In the genomic region with DNA sequence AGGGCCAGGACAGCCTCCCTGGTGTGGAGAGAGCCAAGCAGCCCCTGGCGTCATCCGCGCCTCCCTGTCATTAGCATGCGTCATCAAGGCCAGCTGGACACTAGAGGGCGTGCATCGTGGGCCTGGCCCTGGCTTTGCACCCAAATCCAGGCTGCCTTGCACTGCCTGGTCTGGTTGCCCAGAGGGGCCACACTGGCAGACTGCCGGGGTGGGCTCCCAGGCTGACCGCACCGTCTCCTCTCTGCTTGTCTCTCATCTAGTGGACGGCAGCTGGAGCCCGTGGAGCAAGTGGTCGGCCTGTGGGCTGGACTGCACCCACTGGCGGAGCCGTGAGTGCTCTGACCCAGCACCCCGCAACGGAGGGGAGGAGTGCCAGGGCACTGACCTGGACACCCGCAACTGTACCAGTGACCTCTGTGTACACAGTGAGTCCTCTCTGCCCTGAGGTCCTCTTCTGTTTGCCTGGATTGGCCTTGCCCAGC, we compare ENCODE assay signal across 9 cellular contexts. TPM values are rescaled to one million over a fixed set of nuclear protein-coding genes. Genes with fewer than 3 reads are reported as not detected.
A peak's percentile ranks its signal among the peaks of the same experiment; 100 is the strongest.
DNase-seq lines count a peak whose midpoint lies in the region; ATAC-seq, FAIRE-seq and TF ChIP-seq lines count a peak whose summit lies in the region.
"Had no signal": no experiment of that assay in that cellular context is flagged by ENCODE, and none has a peak within 500 bp of the region (broad histone marks: within the 10 kb centered on the region; RNA-seq: fewer than 3 reads in every experiment).

No MANE protein-coding gene starts in this region.

- WGBS in lower leg skin, 2 donors: 44 to 71% methylated on average over 11 of the region's 17 CpGs

- DNase-seq in EH (ENCODE audit: low read depth) (peak; percentile 57), NAMALWA (ENCODE audit: low spot score) (peak; percentile 36), endothelial cell of umbilical vein (ENCODE audit: low read depth, low spot score) (peak; percentile 36), neural crest cell (ENCODE audit: low read depth, low spot score) (peak; percentile 68), NK-92 (lab: John Stamatoyannopoulos, UW; ENCODE audit: unreplicated experiment) (no peak), lower leg skin (ENCODE audit: low spot score in 2 of 2) (no peak), GM13976 (ENCODE audit: low spot score) (no peak)

- H3K36me3 Mint-ChIP-seq in neural crest cell (ENCODE audit: low read depth): no peaks in the 10 kb centered on the region

- H3K9me3 ChIP-seq in endothelial cell of umbilical vein (replicated peaks; ENCODE audit: control insufficient read depth, insufficient read depth, low read length): no peaks in the 10 kb centered on the region

- no peaks in the 10 kb centered on the region for H3K4me1 ChIP-seq in endothelial cell of umbilical vein (ENCODE audit: control insufficient read depth, extremely low read depth, insufficient read depth, low read length)

- no peak for TF ChIP-seq POLR2A in endothelial cell of umbilical vein (IDR thresholded peaks at IDR 0.05; ENCODE audit: low read depth, low read length)
- no peak for TF ChIP-seq POLR2A in lower leg skin (IDR thresholded peaks at IDR 0.05)

- CTCF ChIA-PET in endothelial cell of umbilical vein (lab: Charles Lee): interaction anchor here (0.6 to 1.0 kb wide), 4 partner anchors 8 to 242 kb away, joined by 3 to 6 read pairs (median 4); no protein-coding TSS in a partner anchor

- in situ Hi-C loops in GM13976 (cut with MboI; ENCODE audit: low sequenced_read_pairs, unreplicated experiment): no loop called here

- H3K4me3 Mint-ChIP-seq in neural crest cell: no peak overlapping the region

- peak; percentile 60 to 69 for TF ChIP-seq CTCF in endothelial cell of umbilical vein (IDR thresholded peaks at IDR 0.05; ENCODE audit: extremely low read depth in 1 of 2, insufficient read depth in 1 of 2, low read depth in 1 of 2, low read length in 2 of 2)
- peak; percentile 51 for TF ChIP-seq CTCF in neural crest cell (conservative IDR thresholded peaks at IDR 0.05)
- no peak for TF ChIP-seq CTCF in lower leg skin (IDR thresholded peaks at IDR 0.05)
- TF ChIP-seq CTCF in GM13976 (IDR thresholded peaks at IDR 0.05; ENCODE audit: borderline replicate concordance, control extremely low read depth, extremely low read depth, insufficient read depth, missing control alignments): no peak

- H4K20me1 ChIP-seq in endothelial cell of umbilical vein (replicated peaks; ENCODE audit: control insufficient read depth, extremely low read depth, insufficient read depth, low read length): no peaks in the 10 kb centered on the region

- no peaks in the 10 kb centered on the region for H3K79me2 ChIP-seq in endothelial cell of umbilical vein (ENCODE audit: control insufficient read depth, insufficient read depth, low read length)

- no TSS peak for BruUV-seq in endothelial cell of umbilical vein (replicated peaks; lab: Mats Ljungman, UMichigan)

- H3K9me3 Mint-ChIP-seq in neural crest cell: no peaks in the 10 kb centered on the region

- POLR2A ChIA-PET in endothelial cell of umbilical vein (lab: Charles Lee): no interaction called here

- no peaks in the 10 kb centered on the region for H3K36me3 ChIP-seq in endothelial cell of umbilical vein (ENCODE audit: control insufficient read depth in 2 of 2, extremely low read depth in 1 of 2, insufficient read depth in 2 of 2, low read length in 2 of 2)

- no peak for ATAC-seq in HG03520 (IDR thresholded peaks at IDR 0.05; ENCODE audit: unreplicated experiment)

- H2AFZ ChIP-seq in endothelial cell of umbilical vein (ENCODE audit: low read depth, low read length): no peak overlapping the region

- H3K9ac ChIP-seq in endothelial cell of umbilical vein (replicated peaks; ENCODE audit: extremely low read depth, insufficient read depth, low read length): no peak overlapping the region

- H3K4me2 ChIP-seq in endothelial cell of umbilical vein (ENCODE audit: insufficient read depth, low read length): no peak overlapping the region

- H3K27me3 ChIP-seq in endothelial cell of umbilical vein (ENCODE audit: control insufficient read depth in 2 of 2, insufficient read depth in 2 of 2, low read length in 2 of 2): peaks cover 5 to 11% of the 10 kb centered on the region in 2 experiments

- no peak overlapping the region for H3K27ac Mint-ChIP-seq in neural crest cell (ENCODE audit: unreplicated experiment)

- H3K4me3 ChIP-seq in endothelial cell of umbilical vein (replicated peaks in 1 of 3; ENCODE audit: insufficient read depth in 1 of 3, low read depth in 1 of 3, low read length in 3 of 3) (no peak overlapping the region), lower leg skin (ENCODE audit: low read depth, poor library complexity, severe bottlenecking) (no peak overlapping the region)

- dilution Hi-C loops in endothelial cell of umbilical vein (cut with MboI; ENCODE audit: extremely low pct_ligation_motif_present, low sequenced_read_pairs): no loop called here

- H3K4me1 Mint-ChIP-seq in neural crest cell: peaks cover 20% of the 10 kb centered on the region

- no peaks in the 10 kb centered on the region for H3K9me1 ChIP-seq in endothelial cell of umbilical vein (replicated peaks; ENCODE audit: control insufficient read depth, extremely low read depth, insufficient read depth, low read length)

- intact Hi-C loops in endothelial cell of umbilical vein (cut with micrococcal nuclease): no loop called here
- intact Hi-C loops in lower leg skin (cut with DNase I; ENCODE audit: low total_unique reads): no loop called here

- H3K27me3 Mint-ChIP-seq in neural crest cell (ENCODE audit: low read depth): peaks cover 39% of the 10 kb centered on the region

- no peak for FAIRE-seq in endothelial cell of umbilical vein (lab: Jason Lieb, UNC)

- H3K27ac ChIP-seq in endothelial cell of umbilical vein (ENCODE audit: insufficient read depth, low read depth, low read length): no peak overlapping the region

TF ChIP-seq in endothelial cell of umbilical vein, 7 proteins besides CTCF, POLR2A, EP300 and RAD21:
- TF ChIP-seq JUN (IDR thresholded peaks at IDR 0.05; ENCODE audit: borderline replicate concordance, insufficient read depth, insufficient read length, low read depth) (peak; percentile 16), EZH2 (IDR thresholded peaks at IDR 0.05; ENCODE audit: borderline replicate concordance, low read depth, low read length, severe bottlenecking) (no peak)
TF ChIP-seq in endothelial cell of umbilical vein: peak in this region for 1.

RNA-seq across cellular contexts. Expression of a gene that starts 29.0 kb away (rescaled TPM):
- total RNA-seq in endothelial cell of umbilical vein (not detected in 2 replicates), neural crest cell (not detected in 2 replicates), lower leg skin (1 to 10 TPM in 2 of 4 donors, under 1 TPM in 2; 0.32 to 1.7 (median 0.76) TPM)
- not detected in 2 replicates for polyA plus RNA-seq in endothelial cell of umbilical vein
- 0.03 TPM in 1 of 2 replicates, not detected in the other for polyA plus RNA-seq in endothelial cell of umbilical vein (2011; cell fraction: cytosol; rRNA removed)
- 0.28 and 0.50 TPM in 2 replicates for polyA plus RNA-seq in endothelial cell of umbilical vein (2011; cell fraction: nucleus; rRNA removed)
- polyA plus RNA-seq in endothelial cell of umbilical vein (2012): not detected in 2 replicates
- not detected in 2 replicates for polyA minus RNA-seq in endothelial cell of umbilical vein
- polyA minus RNA-seq in endothelial cell of umbilical vein (2011; cell fraction: cytosol; rRNA and poly(A)+ RNA removed): not detected
- not detected in 2 replicates for polyA minus RNA-seq in endothelial cell of umbilical vein (2011; cell fraction: nucleus; rRNA and poly(A)+ RNA removed)

RNA-seq across cellular contexts. Expression of a gene that starts 59.8 kb away (rescaled TPM):
- total RNA-seq in endothelial cell of umbilical vein (0.22 and 0.51 TPM in 2 replicates), neural crest cell (0.32 and 0.70 TPM in 2 replicates), lower leg skin (under 1 TPM in 3 of 4 donors, not detected in 1; 0.13 to 0.25 (median 0.23) TPM)
- polyA plus RNA-seq in endothelial cell of umbilical vein: 0.08 and 0.10 TPM in 2 replicates
- polyA plus RNA-seq in endothelial cell of umbilical vein (2011; cell fraction: cytosol; rRNA removed): 0.05 and 0.07 TPM in 2 replicates
- 0.06 and 0.11 TPM in 2 replicates for polyA plus RNA-seq in endothelial cell of umbilical vein (2011; cell fraction: nucleus; rRNA removed)
- 0.17 and 0.25 TPM in 2 replicates for polyA plus RNA-seq in endothelial cell of umbilical vein (2012)
- not detected in 2 replicates for polyA minus RNA-seq in endothelial cell of umbilical vein
- not detected for polyA minus RNA-seq in endothelial cell of umbilical vein (2011; cell fraction: cytosol; rRNA and poly(A)+ RNA removed)
- polyA minus RNA-seq in endothelial cell of umbilical vein (2011; cell fraction: nucleus; rRNA and poly(A)+ RNA removed): not detected in 2 replicates
- total RNA-seq: T-helper 1 cell treated with Interleukin-12 subunit alpha and Interleukin-12 subunit beta and Interleukin-4 antibody, amounts not matched to agents 30 ng/mL and 1 ng/mL, for 36 hours had no signal

Comparison
In these comparisons a context has a peak if more than half of its experiments do, and no peak if none do; other contexts are left out.
1. DNase-seq: peak in EH (single experiment), NAMALWA (single experiment), endothelial cell of umbilical vein (single experiment) and neural crest cell (single experiment); none in NK-92 (single experiment), lower leg skin (0 of 2) and GM13976 (single experiment).
2. CTCF ChIP-seq: peak in endothelial cell of umbilical vein (2 of 2) and neural crest cell (single experiment); none in lower leg skin (0 of 3) and GM13976 (single experiment).